In genomic region chr1:18740617-18741016, GRCh38 we compare ENCODE assay signal across 33 cellular contexts.
"Had no signal": no experiment of that assay in that cellular context is flagged by ENCODE, and none has a peak within 500 bp of the region (broad histone marks: within the 10 kb centered on the region; RNA-seq: fewer than 3 reads in every experiment).

No MANE protein-coding gene starts in this region.

- H3K9ac ChIP-seq: KMS-11 had no signal

- H3K27ac ChIP-seq: KMS-11 had no signal

- DNase-seq: Karpas-422, Kasumi-1, MG63, MM.1S, MV-4-11, NCI-H1048, NCI-H1092, NCI-H1092 treated with DMSO at 0.1 percent for 48 hours, NCI-H1417, NCI-H1417 treated with DMSO at 0.1 percent for 48 hours, NCI-H1436, NCI-H1436 treated with DMSO at 0.1 percent for 48 hours, NCI-H146, NCI-H1694, NCI-H1694 treated with DMSO at 0.1 percent for 48 hours, NCI-H187, NCI-H187 treated with DMSO at 0.1 percent for 48 hours, NCI-H1930, NCI-H2029, NCI-H2029 treated with DMSO at 0.1 percent for 48 hours, NCI-H2081, NCI-H2081 treated with DMSO at 0.1 percent for 48 hours, NCI-H2107, NCI-H2171, NCI-H2171 treated with DMSO at 0.1 percent for 48 hours, NCI-H2227 treated with DMSO at 0.1 percent for 48 hours, NCI-H226, NCI-H345, NCI-H446, NCI-H446 treated with DMSO at 0.1 percent for 48 hours, NCI-H510A, NCI-H510A treated with DMSO at 0.1 percent for 48 hours had no signal

- H3K4me2 ChIP-seq: KMS-11 had no signal

- H3K27me3 ChIP-seq: MG63 had no signal

- H3K36me3 ChIP-seq: MG63 had no signal

- H3K4me3 ChIP-seq: MG63 had no signal

- H3K9me3 ChIP-seq: MG63 had no signal
